14 cellular contexts compared by ENCODE assay signal in the genomic region with DNA sequence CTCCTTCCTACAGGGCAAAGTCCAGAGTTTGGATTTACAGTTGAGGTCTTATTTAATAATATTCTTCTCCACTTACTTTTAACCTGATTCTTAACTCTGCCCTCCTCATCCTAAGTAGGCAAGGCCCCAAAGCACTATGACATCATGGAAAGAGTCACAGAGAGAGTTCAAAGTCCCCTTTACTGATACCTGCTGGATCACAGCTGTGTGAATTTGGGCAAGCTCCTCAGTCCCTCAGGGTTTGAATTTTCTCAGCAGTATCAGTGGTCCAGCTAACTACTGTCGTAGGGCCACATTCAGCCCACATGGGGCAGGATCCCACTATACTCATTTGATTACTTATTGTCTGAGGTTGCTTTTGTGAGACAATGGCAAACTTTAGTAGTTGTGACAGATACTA. TPM values are rescaled to one million over a fixed set of nuclear protein-coding genes. Genes with fewer than 3 reads are reported as not detected.
A peak's percentile ranks its signal among the peaks of the same experiment; 100 is the strongest.
DNase-seq lines count a peak whose midpoint lies in the region; ATAC-seq and TF ChIP-seq lines count a peak whose summit lies in the region.
"Had no signal": no experiment of that assay in that cellular context is flagged by ENCODE, and none has a peak within 500 bp of the region (broad histone marks: within the 10 kb centered on the region; RNA-seq: fewer than 3 reads in every experiment).

No MANE protein-coding gene starts in this region.

- H3K27me3 ChIP-seq in gastroesophageal sphincter: no peaks in the 10 kb centered on the region
- H3K27me3 ChIP-seq: dorsolateral prefrontal cortex had no signal

- TF ChIP-seq CTCF in GM10266 (IDR thresholded peaks at IDR 0.05; ENCODE audit: control insufficient read depth, insufficient read depth, low read depth, missing control alignments): no peak
- no peak for TF ChIP-seq CTCF in gastroesophageal sphincter (IDR thresholded peaks at IDR 0.05)

- ATAC-seq in GM18907 (IDR thresholded peaks at IDR 0.05; ENCODE audit: unreplicated experiment) (peak; percentile 85), HG02885 (IDR thresholded peaks at IDR 0.05; ENCODE audit: poor library complexity, unreplicated experiment) (peak; percentile 61), HG03558 (IDR thresholded peaks at IDR 0.05; ENCODE audit: extremely low read depth, unreplicated experiment) (peak; percentile 56), HG02852 (IDR thresholded peaks at IDR 0.05; ENCODE audit: unreplicated experiment) (no peak), gastroesophageal sphincter (no peak)
- ATAC-seq: activated CD8-positive, alpha-beta T cell treated with anti-CD3 and anti-CD28 coated beads for 36 hours had no signal

- H3K4me3 ChIP-seq in gastroesophageal sphincter: no peak overlapping the region
- H3K4me3 ChIP-seq: dorsolateral prefrontal cortex, GM23248 had no signal

- H3K9me3 ChIP-seq in gastroesophageal sphincter: no peaks in the 10 kb centered on the region

- DNase-seq in GM10266 (ENCODE audit: extremely low spot score): peak; percentile 6
- DNase-seq in activated gamma-delta T cell (lab: John Stamatoyannopoulos, UW): no peak
- no peak for DNase-seq in NCI-H1092 (lab: John Stamatoyannopoulos, UW)
- DNase-seq: activated CD8-positive, alpha-beta T cell treated with anti-CD3 and anti-CD28 coated beads for 36 hours; activated gamma-delta T cell treated with Interleukin-2 at 50 U/mL for 16 hours; dorsolateral prefrontal cortex; GM23248; NCI-H446 treated with DMSO at 0.1 percent for 48 hours had no signal

- TF ChIP-seq EP300 in gastroesophageal sphincter (IDR thresholded peaks at IDR 0.05): no peak

- H3K36me3 ChIP-seq in gastroesophageal sphincter: peaks cover 2 to 85% of the 10 kb centered on the region in 2 donors

- no peak overlapping the region for H3K27ac ChIP-seq in gastroesophageal sphincter
- H3K27ac ChIP-seq: dorsolateral prefrontal cortex, GM23248, HL-60 had no signal

- no CpG with 5 or more reads among the region's 1 CpG for WGBS in gastroesophageal sphincter (ENCODE audit: low coverage in 1 of 2), 2 donors

- no peaks in the 10 kb centered on the region for H3K4me1 ChIP-seq in gastroesophageal sphincter

- no peak for TF ChIP-seq POLR2A in gastroesophageal sphincter (IDR thresholded peaks at IDR 0.05)

RNA-seq across cellular contexts. Expression of a gene that starts 16.0 kb away (rescaled TPM):
- 10 to 100 TPM; 20.3 to 37.8 (median 31.2) TPM for total RNA-seq in gastroesophageal sphincter

RNA-seq across cellular contexts. Expression of a gene that starts 16.1 kb away (rescaled TPM):
- 10 to 100 TPM; 43.8 to 79.7 (median 64.8) TPM for total RNA-seq in gastroesophageal sphincter

Comparison
In these comparisons a context has a peak if more than half of its experiments do, and no peak if none do; other contexts are left out.
1. ATAC-seq: peak in GM18907 (single experiment), HG02885 (single experiment) and HG03558 (single experiment); none in HG02852 (single experiment) and gastroesophageal sphincter (single experiment).